ENCODE assay signal across 38 cellular contexts in the genomic region with DNA sequence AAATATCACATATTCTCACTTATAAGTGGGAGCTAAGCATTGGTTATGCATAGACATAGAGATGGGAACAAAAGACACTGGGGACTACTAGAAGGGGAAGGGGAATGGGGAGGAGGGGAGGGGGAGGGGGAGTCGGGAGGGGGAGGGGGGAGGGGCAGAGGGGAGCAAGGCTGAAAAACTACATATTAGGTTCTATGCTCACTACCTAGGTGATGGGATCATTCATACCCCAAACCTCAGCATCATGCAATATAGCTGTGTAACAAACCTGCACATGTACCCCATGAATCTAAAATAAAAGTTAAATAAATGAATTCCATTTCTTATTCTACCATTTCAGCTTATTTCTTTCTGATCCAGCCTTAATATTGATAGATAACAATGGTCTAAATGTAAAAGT. TPM values are rescaled to one million over a fixed set of nuclear protein-coding genes. Genes with fewer than 3 reads are reported as not detected.
"Had no signal": no experiment of that assay in that cellular context is flagged by ENCODE, and none has a peak within 500 bp of the region (broad histone marks: within the 10 kb centered on the region; RNA-seq: fewer than 3 reads in every experiment).

No MANE protein-coding gene starts in this region.

- H3K4me3 ChIP-seq: MG63 had no signal

- H3K27me3 ChIP-seq: MG63 had no signal

- H3K9me3 ChIP-seq: MG63 had no signal

- DNase-seq: Karpas-422, Kasumi-1, MG63, MM.1S, MV-4-11, NCI-H1048, NCI-H1092, NCI-H1092 treated with DMSO at 0.1 percent for 48 hours, NCI-H1105, NCI-H1105 treated with DMSO at 0.1 percent for 48 hours, NCI-H1417, NCI-H1417 treated with DMSO at 0.1 percent for 48 hours, NCI-H1436, NCI-H1436 treated with DMSO at 0.1 percent for 48 hours, NCI-H146, NCI-H1694, NCI-H1694 treated with DMSO at 0.1 percent for 48 hours, NCI-H187, NCI-H187 treated with DMSO at 0.1 percent for 48 hours, NCI-H1930, NCI-H2029, NCI-H2029 treated with DMSO at 0.1 percent for 48 hours, NCI-H2081, NCI-H2081 treated with DMSO at 0.1 percent for 48 hours, NCI-H2107, NCI-H2171, NCI-H2171 treated with DMSO at 0.1 percent for 48 hours, NCI-H2227 treated with DMSO at 0.1 percent for 48 hours, NCI-H226, NCI-H345, NCI-H446, NCI-H446 treated with DMSO at 0.1 percent for 48 hours, NCI-H510A, NCI-H510A treated with DMSO at 0.1 percent for 48 hours had no signal

- H3K36me3 ChIP-seq: MG63 had no signal

RNA-seq across cellular contexts. Expression of a gene that starts 21.9 kb away (rescaled TPM):
- total RNA-seq: LHCN-M2, M059J, MCF 10A, NCI-H460 had no signal
